In the genomic region with DNA sequence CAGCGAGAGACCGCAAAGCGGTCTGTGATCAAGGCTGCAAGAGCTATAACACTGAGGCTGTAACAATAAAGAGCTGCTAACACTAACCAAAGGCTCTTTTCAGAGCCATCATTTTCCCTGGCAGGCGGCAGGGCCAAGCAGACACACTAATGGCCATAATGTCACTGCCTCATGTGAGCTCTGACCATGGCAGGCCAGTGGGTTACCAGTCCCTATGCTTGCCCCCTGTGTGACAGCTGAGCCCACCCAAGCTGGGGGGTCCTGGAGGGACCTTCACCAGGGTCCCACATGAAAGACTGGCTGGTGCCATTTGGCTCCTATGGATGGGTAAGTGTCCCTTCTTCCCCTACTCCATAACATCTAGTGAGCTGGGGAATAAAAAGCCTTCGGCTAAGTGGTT, we compare ENCODE assay signal across 23 cellular contexts. TPM values are rescaled to one million over a fixed set of nuclear protein-coding genes. Genes with fewer than 3 reads are reported as not detected.
"Had no signal": no experiment of that assay in that cellular context is flagged by ENCODE, and none has a peak within 500 bp of the region (broad histone marks: within the 10 kb centered on the region; RNA-seq: fewer than 3 reads in every experiment).

No MANE protein-coding gene starts in this region.

- H3K27ac Mint-ChIP-seq: immature natural killer cell had no signal

- H3K79me2 ChIP-seq: hepatocyte had no signal

- H3K9me3 ChIP-seq: colonic mucosa had no signal

- H3K4me2 ChIP-seq: hepatocyte had no signal

- H3K4me3 Mint-ChIP-seq: immature natural killer cell had no signal

- H3K36me3 ChIP-seq: colonic mucosa, esophagus muscularis mucosa, heart left ventricle, lower lobe of right lung had no signal

- H3K27me3 ChIP-seq: colonic mucosa, dorsolateral prefrontal cortex, esophagus muscularis mucosa, foreskin keratinocyte, gastroesophageal sphincter, heart left ventricle, hepatocyte had no signal

- H3K4me3 ChIP-seq: colonic mucosa, dorsolateral prefrontal cortex, esophagus muscularis mucosa, gastroesophageal sphincter, heart left ventricle, hepatocyte, left ventricle myocardium inferior, lower lobe of right lung had no signal

- H3K27ac ChIP-seq: colonic mucosa, dorsolateral prefrontal cortex, esophagus muscularis mucosa, foreskin keratinocyte, gastroesophageal sphincter, heart left ventricle, hepatocyte, left ventricle myocardium inferior, lower lobe of right lung had no signal

- DNase-seq: colonic mucosa; dermis blood vessel endothelial cell; dorsolateral prefrontal cortex; effector CD4-positive, alpha-beta T cell; effector memory CD4-positive, alpha-beta T cell; foreskin keratinocyte; heart left ventricle; hypothalamus; immature natural killer cell; islet precursor cell; kidney; kidney glomerular epithelial cell; left colon; left ventricle myocardium inferior; lower lobe of right lung; mesendoderm; midbrain had no signal

- H3K4me1 ChIP-seq: colonic mucosa, esophagus muscularis mucosa, foreskin keratinocyte, gastroesophageal sphincter, left ventricle myocardium inferior, lower lobe of right lung had no signal

- ATAC-seq: foreskin keratinocyte, gastroesophageal sphincter, heart left ventricle, left colon, left lobe of liver had no signal

- H2AFZ ChIP-seq: hepatocyte had no signal

RNA-seq across cellular contexts. Expression of a gene that starts 42.7 kb away (rescaled TPM):
- total RNA-seq: dermis blood vessel endothelial cell, endothelial cell of umbilical vein, lung microvascular endothelial cell had no signal
